ENCODE assay signal across 9 cellular contexts in the genomic region with DNA sequence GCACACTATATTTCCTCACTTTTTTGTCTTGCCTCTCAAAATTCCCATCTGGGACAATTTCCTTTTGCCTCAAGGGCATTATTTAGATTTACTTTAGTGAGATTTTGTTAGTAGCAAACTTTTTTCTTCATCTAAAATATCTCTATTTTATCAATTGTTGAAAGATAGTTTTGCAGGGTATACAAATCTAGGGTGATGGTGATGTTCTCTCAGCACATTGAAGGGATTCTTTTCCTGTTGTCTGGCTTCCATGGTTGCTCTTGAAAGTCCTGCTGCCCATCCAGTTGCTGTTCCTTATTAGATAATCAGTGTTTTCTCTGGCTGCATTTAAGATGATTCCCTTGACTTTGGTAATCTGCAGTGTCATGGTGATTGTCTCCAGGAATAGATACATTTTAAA.
"Had no signal": no experiment of that assay in that cellular context is flagged by ENCODE, and none has a peak within 500 bp of the region (broad histone marks: within the 10 kb centered on the region; RNA-seq: fewer than 3 reads in every experiment).

No MANE protein-coding gene starts in this region.

- H3K4me1 ChIP-seq: HAP-1 had no signal

- H3K36me3 ChIP-seq: HAP-1 had no signal

- DNase-seq: GM23248, GOT3, H7, Karpas-422, KBM-7 had no signal

- H3K4me2 ChIP-seq: KMS-11 had no signal

- ATAC-seq: HCT116 had no signal

- H2AFZ ChIP-seq: GM23248 had no signal

- H3K9ac ChIP-seq: GM23248, KMS-11 had no signal

- H3K4me3 ChIP-seq: GM23248, HAP-1 had no signal

- H3K27ac ChIP-seq: GM23248, HL-60, KMS-11 had no signal
